ENCODE assay signal across 8 cellular contexts in the genomic region with DNA sequence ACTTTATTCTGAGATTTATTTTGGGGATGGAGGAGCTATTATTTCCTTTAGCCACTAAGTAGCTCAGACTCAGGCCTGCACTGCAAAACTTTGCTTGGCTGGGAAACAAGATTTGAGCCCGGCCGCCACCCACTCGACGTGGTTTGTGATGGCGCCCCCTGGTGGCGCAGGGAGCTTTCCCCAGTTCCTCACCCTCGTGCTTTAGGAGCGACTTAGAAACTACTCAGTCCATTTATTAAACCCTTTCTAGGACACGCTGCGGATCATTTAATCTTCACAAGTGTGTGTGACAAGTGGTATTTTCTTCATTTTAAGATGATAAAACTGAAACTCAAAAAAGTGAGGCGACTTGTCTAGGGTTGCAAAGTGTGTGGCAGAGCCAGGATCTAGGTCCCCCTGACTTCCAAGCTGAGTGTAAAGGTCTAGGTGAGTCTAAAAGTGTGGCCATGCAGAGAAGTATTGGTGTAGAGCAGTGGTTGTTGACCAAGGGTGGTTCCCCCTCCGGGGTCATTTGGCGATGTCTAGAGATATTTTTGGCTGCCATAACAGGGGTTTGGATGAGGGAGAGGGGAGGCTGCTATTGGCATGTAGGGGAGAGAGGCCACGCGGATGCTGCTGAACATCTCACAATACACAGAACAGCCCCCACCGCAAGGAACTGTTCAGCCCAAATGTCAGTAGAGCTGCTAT. TPM values are rescaled to one million over a fixed set of nuclear protein-coding genes. Genes with fewer than 3 reads are reported as not detected.
DNase-seq lines count a peak whose midpoint lies in the region; ATAC-seq, FAIRE-seq and TF ChIP-seq lines count a peak whose summit lies in the region.

No MANE protein-coding gene starts in this region.

- no peak for DNase-seq in LNCaP clone FGC (ENCODE audit: low read depth)
- peak; percentile 5 for DNase-seq in T1000 (lab: John Stamatoyannopoulos, UW)
- DNase-seq in amniotic stem cell (lab: John Stamatoyannopoulos, UW) = peak; percentile 4
- peak; percentile 82 for DNase-seq in hepatocyte (ENCODE audit: low spot score)
- DNase-seq in stimulated activated CD4-positive, alpha-beta T cell treated with anti-CD3 and anti-CD28 coated beads, Interleukin-12 subunit alpha, Interleukin-12 subunit beta, amount 100 ng/mL, for 4 hours = peak; percentile 83
- no peak for DNase-seq in GOT3 (lab: John Stamatoyannopoulos, UW)

- no peak for ATAC-seq in HG03457 (IDR thresholded peaks at IDR 0.05; ENCODE audit: unreplicated experiment)

- H3K4me2 ChIP-seq in hepatocyte = peak overlapping the region; percentile 49

- H4K20me1 ChIP-seq in hepatocyte (ENCODE audit: insufficient read depth, poor library complexity, severe bottlenecking) = no peaks in the 10 kb centered on the region

- no peaks in the 10 kb centered on the region for H3K79me2 ChIP-seq in hepatocyte

- H3K4me1 ChIP-seq in hepatocyte (ENCODE audit: insufficient read depth) = peaks cover 31% of the 10 kb centered on the region

- WGBS in hepatocyte (ENCODE audit: low lambda C conversion rate, missing lambda C conversion rate) = 37% methylated on average over 16 of the region's 16 CpGs

- no peaks in the 10 kb centered on the region for H3K36me3 ChIP-seq in hepatocyte (replicated peaks; ENCODE audit: insufficient read depth, low read depth)

- no peaks in the 10 kb centered on the region for H3K9me2 ChIP-seq in hepatocyte (replicated peaks; ENCODE audit: insufficient read depth)

- no peak overlapping the region for H2AFZ ChIP-seq in hepatocyte

- FAIRE-seq in G401.6 (lab: Jason Lieb, UNC) = peak; percentile 84

- H3K27me3 ChIP-seq in hepatocyte = no peaks in the 10 kb centered on the region

- TF ChIP-seq CTCF in LNCaP clone FGC (IDR thresholded peaks at IDR 0.05; ENCODE audit: control insufficient read depth, extremely low read depth, insufficient read depth) = peak; percentile 61
- TF ChIP-seq CTCF in hepatocyte (IDR thresholded peaks at IDR 0.05; ENCODE audit: poor library complexity) = peak; percentile 78

- H3K4me3 ChIP-seq in LNCaP clone FGC (ENCODE audit: low read depth, low read length) (no peak overlapping the region), hepatocyte (no peak overlapping the region)

- H3K27ac ChIP-seq in hepatocyte = peak overlapping the region; percentile 94

- no peaks in the 10 kb centered on the region for H3K9me3 ChIP-seq in hepatocyte (ENCODE audit: low read depth)

RNA-seq across cellular contexts. Expression of gene CXCL17, which starts 2.2 kb away (rescaled TPM):
- total RNA-seq in hepatocyte = 4.4 and 6.7 TPM in 2 replicates
- polyA plus RNA-seq in hepatocyte = 15.3 and 16.7 TPM in 2 replicates

RNA-seq across cellular contexts. Expression of gene LIPE, which starts 13.3 kb away (rescaled TPM):
- 6.4 and 11.2 TPM in 2 replicates for total RNA-seq in hepatocyte
- 5.4 and 7.1 TPM in 2 replicates for polyA plus RNA-seq in hepatocyte

RNA-seq across cellular contexts. Expression of gene CNFN, which starts 50.4 kb away (rescaled TPM):
- 0.93 TPM in 1 of 2 replicates, not detected in the other for total RNA-seq in hepatocyte
- 8.3 and 8.8 TPM in 2 replicates for polyA plus RNA-seq in hepatocyte

Comparison
In these comparisons a context has a peak if more than half of its experiments do, and no peak if none do; other contexts are left out.
1. DNase-seq: peak in T1000 (single experiment), amniotic stem cell (single experiment), hepatocyte (single experiment) and stimulated activated CD4-positive, alpha-beta T cell treated with anti-CD3 and anti-CD28 coated beads, Interleukin-12 subunit alpha, Interleukin-12 subunit beta, amount 100 ng/mL, for 4 hours (single experiment); none in LNCaP clone FGC (single experiment) and GOT3 (single experiment).